ENCODE assay signal across 19 cellular contexts in the genomic region with DNA sequence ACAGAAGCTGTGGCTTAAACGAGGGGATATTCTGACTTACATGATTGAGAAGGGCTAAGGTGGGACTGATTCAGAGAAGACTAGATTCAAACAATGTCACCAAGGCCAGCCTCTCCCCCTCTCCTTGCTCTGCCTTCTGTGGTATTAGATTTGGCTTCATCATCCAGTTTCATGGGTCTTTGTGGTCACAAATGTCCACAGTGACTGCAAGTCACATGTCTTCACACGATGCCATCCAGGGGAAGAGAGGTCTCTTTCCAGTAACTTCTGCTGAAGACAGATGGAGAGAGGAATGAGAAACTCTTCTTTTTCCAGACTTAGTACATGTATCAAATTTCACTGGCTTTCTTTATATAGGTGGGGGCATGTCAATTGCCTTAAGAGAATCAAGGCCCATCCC. TPM values are rescaled to one million over a fixed set of nuclear protein-coding genes. Genes with fewer than 3 reads are reported as not detected.
"Had no signal": no experiment of that assay in that cellular context is flagged by ENCODE, and none has a peak within 500 bp of the region (broad histone marks: within the 10 kb centered on the region; RNA-seq: fewer than 3 reads in every experiment).

No MANE protein-coding gene starts in this region.

- H3K4me3 ChIP-seq: coronary artery, esophagus squamous epithelium, gastrocnemius medialis, pancreas, psoas muscle, right atrium auricular region, upper lobe of left lung had no signal

- H3K27ac Mint-ChIP-seq: activated naive CD8-positive, alpha-beta T cell treated with anti-CD3 and anti-CD28 coated beads for 36 hours; endodermal cell; nephron progenitor cell had no signal

- H3K36me3 Mint-ChIP-seq: activated naive CD8-positive, alpha-beta T cell treated with anti-CD3 and anti-CD28 coated beads for 36 hours had no signal

- H3K4me1 ChIP-seq: esophagus squamous epithelium, gastrocnemius medialis, pancreas, psoas muscle, right atrium auricular region, upper lobe of left lung had no signal

- H3K4me1 Mint-ChIP-seq: endodermal cell had no signal

- H3K27ac ChIP-seq: coronary artery, esophagus squamous epithelium, gastrocnemius medialis, psoas muscle, right atrium auricular region, upper lobe of left lung had no signal

- H3K27me3 ChIP-seq: pancreas, right atrium auricular region, upper lobe of left lung had no signal

- H3K9me3 ChIP-seq: esophagus squamous epithelium, gastrocnemius medialis, pancreas, right atrium auricular region, upper lobe of left lung had no signal

- H3K36me3 ChIP-seq: esophagus squamous epithelium, gastrocnemius medialis, pancreas, right atrium auricular region, upper lobe of left lung had no signal

- ATAC-seq: activated T-cell treated with anti-CD3 and anti-CD28 coated beads, Interleukin-2, amount 50 U/mL, for 4 hours; psoas muscle; stimulated activated naive CD8-positive, alpha-beta T cell treated with anti-CD3 and anti-CD28 coated beads, Interleukin-15, Interleukin-2, amounts not matched to agents 100 U/mL and 50 U/mL, for 24 hours had no signal

- H3K4me3 Mint-ChIP-seq: activated naive CD8-positive, alpha-beta T cell treated with anti-CD3 and anti-CD28 coated beads for 36 hours; activated T-cell treated with anti-CD3 and anti-CD28 coated beads, Interleukin-2, amount 50 U/mL, for 4 hours; endodermal cell; nephron progenitor cell had no signal

- H3K9me3 Mint-ChIP-seq: activated naive CD8-positive, alpha-beta T cell treated with anti-CD3 and anti-CD28 coated beads for 36 hours; activated T-cell treated with anti-CD3 and anti-CD28 coated beads, Interleukin-2, amount 50 U/mL, for 4 hours had no signal

- DNase-seq: activated CD4-positive, alpha-beta T cell treated with anti-CD3 and anti-CD28 coated beads for 1 hour; activated CD4-positive, alpha-beta T cell treated with anti-CD3 and anti-CD28 coated beads, Interleukin-2, amount 50 U/mL, for 1 hour; activated naive CD4-positive, alpha-beta T cell treated with Interleukin-2 at 50 U/mL for 16 hours; activated naive CD8-positive, alpha-beta T cell treated with anti-CD3 and anti-CD28 coated beads for 36 hours; activated T-cell treated with anti-CD3 and anti-CD28 coated beads, Interleukin-2, amount 50 U/mL, for 4 hours; endodermal cell; esophagus squamous epithelium; hippocampal formation; nephron progenitor cell; psoas muscle; stimulated activated CD4-positive, alpha-beta T cell treated with anti-CD3 and anti-CD28 coated beads, Interleukin-4, amount 100 ng/mL, for 24 hours; stimulated activated naive CD8-positive, alpha-beta T cell treated with anti-CD3 and anti-CD28 coated beads, Interleukin-15, Interleukin-2, amounts not matched to agents 100 U/mL and 50 U/mL, for 24 hours; upper lobe of left lung had no signal

RNA-seq across cellular contexts. Expression of a gene that starts 57.2 kb away (rescaled TPM):
- total RNA-seq: bronchial epithelial cell, esophagus squamous epithelium, gastrocnemius medialis, psoas muscle, right atrium auricular region, subcutaneous adipose tissue had no signal
